ENCODE assay signal across 8 cellular contexts in genomic region chr19:19930417-19930816, GRCh38. TPM values are rescaled to one million over a fixed set of nuclear protein-coding genes. Genes with fewer than 3 reads are reported as not detected.
DNase-seq lines count a peak whose midpoint lies in the region; ATAC-seq and TF ChIP-seq lines count a peak whose summit lies in the region.
"Not testable (repeated sequence)": the region's sequence is repeated elsewhere in the genome, so short reads cannot be mapped to it uniquely, and the experiment has no call there.

No MANE protein-coding gene starts in this region.

- H3K9me3 Mint-ChIP-seq in activated CD4-positive, alpha-beta T cell treated with anti-CD3 and anti-CD28 coated beads, Interleukin-2, amount 10 ng/mL, durations not matched to agents 24 days and 14 days, result peaks cover 18% of the 10 kb centered on the region
- peaks cover 45% of the 10 kb centered on the region for H3K9me3 Mint-ChIP-seq in activated naive CD8-positive, alpha-beta T cell treated with anti-CD3 and anti-CD28 coated beads, Interleukin-2, amount 50 U/mL, for 24 hours

- not testable (repeated sequence) for H3K4me3 ChIP-seq in NT2/D1 (ENCODE audit: insufficient read length, low read depth); spleen; aorta (ENCODE audit: low read length in 2 of 2)
- peak overlapping the region in 1 of 4 donors; percentile 13 for H3K4me3 ChIP-seq in esophagus muscularis mucosa

- peak; percentile 9 for DNase-seq in NT2/D1 (ENCODE audit: low read depth, low spot score)
- DNase-seq in activated CD4-positive, alpha-beta T cell treated with anti-CD3 and anti-CD28 coated beads, Interleukin-2, amount 10 ng/mL, durations not matched to agents 24 days and 14 days, result peak; percentile 67
- peak; percentile 32 for DNase-seq in activated naive CD8-positive, alpha-beta T cell treated with anti-CD3 and anti-CD28 coated beads, Interleukin-2, amount 50 U/mL, for 24 hours
- DNase-seq in esophagus muscularis mucosa (ENCODE audit: extremely low spot score); spleen: not testable (repeated sequence)
- peak; percentile 31 to 40 for DNase-seq in left colon
- DNase-seq in aorta, result peak; percentile 64 to 80

- 58% methylated on average over 3 of the region's 7 CpGs for WGBS in esophagus muscularis mucosa
- WGBS in spleen, 5 donors, result 62 to 91% (median 79%) methylated on average over 4 to 7 of the region's 7 CpGs
- 63 to 68% methylated on average over 7 of the region's 7 CpGs for WGBS in aorta, 2 donors

- ATAC-seq in activated naive CD8-positive, alpha-beta T cell treated with anti-CD3 and anti-CD28 coated beads, Interleukin-2, amount 50 U/mL, for 24 hours; left colon; aorta (ENCODE audit: low FRiP score): not testable (repeated sequence)

- not testable (repeated sequence) for H3K4me1 ChIP-seq in NT2/D1 (ENCODE audit: insufficient read depth, insufficient read length); esophagus muscularis mucosa; spleen; aorta (ENCODE audit: control insufficient read depth in 1 of 2, insufficient read depth in 2 of 2, low read length in 2 of 2)

- not testable (repeated sequence) for H3K9ac ChIP-seq in NT2/D1 (ENCODE audit: insufficient read length, low read depth)

- intact Hi-C loops in activated CD4-positive, alpha-beta T cell treated with anti-CD3 and anti-CD28 coated beads, Interleukin-2, amount 10 ng/mL, durations not matched to agents 24 days and 14 days (cut with micrococcal nuclease); esophagus muscularis mucosa (cut with DNase I); left colon (cut with DNase I, micrococcal nuclease); spleen (cut with DNase I; ENCODE audit: low total_unique reads); aorta (cut with DNase I): not testable (repeated sequence)

- H3K27me3 Mint-ChIP-seq in activated CD4-positive, alpha-beta T cell treated with anti-CD3 and anti-CD28 coated beads, Interleukin-2, amount 10 ng/mL, durations not matched to agents 24 days and 14 days; activated naive CD8-positive, alpha-beta T cell treated with anti-CD3 and anti-CD28 coated beads, Interleukin-2, amount 50 U/mL, for 24 hours: not testable (repeated sequence)

- TF ChIP-seq POLR2A in esophagus muscularis mucosa (IDR thresholded peaks at IDR 0.05; ENCODE audit: low read depth); spleen (IDR thresholded peaks at IDR 0.05): not testable (repeated sequence)

- H3K4me3 Mint-ChIP-seq in activated CD4-positive, alpha-beta T cell treated with anti-CD3 and anti-CD28 coated beads, Interleukin-2, amount 10 ng/mL, durations not matched to agents 24 days and 14 days; activated naive CD8-positive, alpha-beta T cell treated with anti-CD3 and anti-CD28 coated beads, Interleukin-2, amount 50 U/mL, for 24 hours: not testable (repeated sequence)

- peaks cover 61% of the 10 kb centered on the region for H3K36me3 Mint-ChIP-seq in activated CD4-positive, alpha-beta T cell treated with anti-CD3 and anti-CD28 coated beads, Interleukin-2, amount 10 ng/mL, durations not matched to agents 24 days and 14 days (ENCODE audit: low read depth)
- peaks cover 75% of the 10 kb centered on the region for H3K36me3 Mint-ChIP-seq in activated naive CD8-positive, alpha-beta T cell treated with anti-CD3 and anti-CD28 coated beads, Interleukin-2, amount 50 U/mL, for 24 hours (ENCODE audit: low read depth)

- H3K27ac Mint-ChIP-seq in activated CD4-positive, alpha-beta T cell treated with anti-CD3 and anti-CD28 coated beads, Interleukin-2, amount 10 ng/mL, durations not matched to agents 24 days and 14 days; activated naive CD8-positive, alpha-beta T cell treated with anti-CD3 and anti-CD28 coated beads, Interleukin-2, amount 50 U/mL, for 24 hours: not testable (repeated sequence)

- peaks cover 86% of the 10 kb centered on the region for H3K36me3 ChIP-seq in NT2/D1 (ENCODE audit: insufficient read depth, insufficient read length, low read length)
- peaks cover 0 to 16% (median 10%) of the 10 kb centered on the region in 4 donors for H3K36me3 ChIP-seq in esophagus muscularis mucosa
- peaks cover 11 to 89% (median 35%) of the 10 kb centered on the region in 6 donors for H3K36me3 ChIP-seq in spleen
- not testable (repeated sequence) for H3K36me3 ChIP-seq in aorta (ENCODE audit: control insufficient read depth in 1 of 2, insufficient read depth in 2 of 2, low read length in 1 of 2)

- TF ChIP-seq EP300 in esophagus muscularis mucosa (IDR thresholded peaks at IDR 0.05), result not testable (repeated sequence)

- not testable (repeated sequence) for H3K27ac ChIP-seq in esophagus muscularis mucosa (replicated peaks in 1 of 4); spleen; aorta (ENCODE audit: low read depth in 1 of 2, low read length in 2 of 2)

- TF ChIP-seq CTCF in GM12872 (IDR thresholded peaks at IDR 0.05; ENCODE audit: insufficient read depth, low read depth, low read length) (0 out of 3 replicates have a peak, but pooled peaks have one; percentile 28), esophagus muscularis mucosa (IDR thresholded peaks at IDR 0.05) (peak; percentile 49 to 83 (median 50)), spleen (IDR thresholded peaks at IDR 0.05 in 8 of 11, conservative IDR thresholded peaks at IDR 0.05 in 3 of 11) (peak in 8 of 11 experiments; percentile 34 to 61 (median 50))

- H3K4me1 Mint-ChIP-seq in activated CD4-positive, alpha-beta T cell treated with anti-CD3 and anti-CD28 coated beads, Interleukin-2, amount 10 ng/mL, durations not matched to agents 24 days and 14 days; activated naive CD8-positive, alpha-beta T cell treated with anti-CD3 and anti-CD28 coated beads, Interleukin-2, amount 50 U/mL, for 24 hours: not testable (repeated sequence)

- H3K27me3 ChIP-seq in NT2/D1 (ENCODE audit: insufficient read depth, insufficient read length); esophagus muscularis mucosa; spleen (replicated peaks in 1 of 7); aorta (ENCODE audit: control insufficient read depth in 1 of 2, insufficient read depth in 2 of 2, low read length in 1 of 2): not testable (repeated sequence)

- H3K9me3 ChIP-seq in NT2/D1 (ENCODE audit: insufficient read depth, low read length) (peaks cover 95% of the 10 kb centered on the region), esophagus muscularis mucosa (peaks cover 0 to 22% (median 12%) of the 10 kb centered on the region in 4 donors), spleen (peaks cover 19 to 97% (median 85%) of the 10 kb centered on the region in 8 donors)
- not testable (repeated sequence) for H3K9me3 ChIP-seq in aorta (ENCODE audit: control insufficient read depth, low read length)

RNA-seq across cellular contexts. Expression of gene ZNF93, which starts 29.7 kb away (rescaled TPM):
- 7.2 and 8.3 TPM in 2 replicates for total RNA-seq in activated CD4-positive, alpha-beta T cell treated with anti-CD3 and anti-CD28 coated beads, Interleukin-2, amount 10 ng/mL, durations not matched to agents 24 days and 14 days
- total RNA-seq in esophagus muscularis mucosa (1 to 10 TPM; 1.2 to 4.1 (median 2.1) TPM), left colon (1 to 10 TPM; 2.3 to 3.4 TPM), spleen (10 to 100 TPM in 3 of 7 donors, 1 to 10 TPM in 4; 4.7 to 21.7 (median 7.9) TPM), aorta (1 to 10 TPM; 3.9 to 4.1 TPM)
- polyA plus RNA-seq in spleen (1 to 10 TPM; 2.3 to 4.2 (median 4.1) TPM), aorta (1 to 10 TPM in 1 of 2 donors, under 1 TPM in 1; 0.50 to 1.9 TPM)
